Comparison of ENCODE assay signal across 16 cellular contexts in the genomic region with DNA sequence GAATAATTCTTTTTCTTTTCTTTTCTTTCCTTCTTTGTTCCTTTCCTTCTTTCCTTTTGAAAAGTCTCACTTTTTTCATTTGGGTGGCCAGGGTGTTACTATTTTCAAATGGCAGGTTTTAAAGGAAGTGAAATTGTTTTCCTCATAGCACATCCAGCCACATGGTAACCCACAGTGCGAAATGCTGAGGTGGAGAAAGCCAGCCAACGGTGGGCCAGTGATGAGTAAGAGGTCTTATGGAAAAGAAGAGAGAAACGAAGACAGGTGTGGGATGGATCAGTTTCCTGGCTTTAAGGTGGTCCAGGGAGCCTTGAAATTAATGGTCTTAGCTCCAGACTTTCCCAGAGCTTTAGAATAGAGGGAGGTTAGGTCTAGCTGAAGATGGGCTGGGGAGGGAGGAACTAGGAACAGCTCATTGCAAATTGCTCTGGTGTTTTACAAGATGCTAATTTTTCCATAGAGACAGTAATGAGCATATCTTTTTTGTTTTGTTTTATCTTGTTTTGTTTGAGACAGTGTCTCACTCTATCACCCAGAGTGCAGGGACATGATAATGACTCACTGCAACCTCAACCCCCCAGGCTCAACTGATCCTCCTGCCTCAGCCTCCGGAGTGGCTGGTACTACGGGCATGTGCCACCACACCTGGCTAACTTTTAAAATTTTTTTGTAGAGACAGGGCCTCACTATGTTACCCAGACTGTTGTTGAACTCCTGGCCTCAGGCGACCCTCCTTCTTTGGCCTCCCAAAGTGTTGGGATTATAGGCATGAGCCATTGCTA. TPM values are rescaled to one million over a fixed set of nuclear protein-coding genes. Genes with fewer than 3 reads are reported as not detected.
DNase-seq lines count a peak whose midpoint lies in the region; ATAC-seq and TF ChIP-seq lines count a peak whose summit lies in the region.
"Had no signal": no experiment of that assay in that cellular context is flagged by ENCODE, and none has a peak within 500 bp of the region (broad histone marks: within the 10 kb centered on the region; RNA-seq: fewer than 3 reads in every experiment).

No MANE protein-coding gene starts in this region.

- ATAC-seq in mucosa of descending colon, result peak; percentile 28
- no peak for ATAC-seq in HG03571 (IDR thresholded peaks at IDR 0.05; ENCODE audit: unreplicated experiment)
- no peak for ATAC-seq in GM19395 (IDR thresholded peaks at IDR 0.05; ENCODE audit: unreplicated experiment)
- ATAC-seq: Right ventricle myocardium inferior had no signal

- no peaks in the 10 kb centered on the region for H3K4me1 ChIP-seq in mucosa of descending colon (ENCODE audit: low read depth)
- H3K4me1 ChIP-seq: breast epithelium, tibial artery had no signal

- H3K36me3 ChIP-seq in mucosa of descending colon (ENCODE audit: low read depth), result no peaks in the 10 kb centered on the region
- H3K36me3 ChIP-seq: breast epithelium, tibial artery had no signal

- intact Hi-C loops in mucosa of descending colon (cut with DNase I, micrococcal nuclease), result no loop called here

- H3K9me3 ChIP-seq in mucosa of descending colon, result no peaks in the 10 kb centered on the region
- H3K9me3 ChIP-seq: breast epithelium, tibial artery had no signal

- no peak overlapping the region for H3K4me3 ChIP-seq in mucosa of descending colon
- H3K4me3 ChIP-seq: breast epithelium, tibial artery had no signal

- no peak for TF ChIP-seq CTCF in mucosa of descending colon (IDR thresholded peaks at IDR 0.05)

- DNase-seq in stimulated activated CD4-positive, alpha-beta T cell treated with anti-CD3 and anti-CD28 coated beads, Interleukin-12 subunit alpha, Interleukin-12 subunit beta, amount 100 ng/mL, for 4 hours, result peak; percentile 46
- DNase-seq in stimulated activated CD4-positive, alpha-beta T cell treated with anti-CD3 and anti-CD28 coated beads, Interleukin-2, amount 100 ng/mL, for 48 hours, result no peak
- peak; percentile 66 for DNase-seq in activated CD8-positive, alpha-beta memory T cell treated with anti-CD3 and anti-CD28 coated beads, Interleukin-2, amount 50 U/mL, for 4 hours
- DNase-seq in mucosa of descending colon (no peak), NCI-H1417 (lab: John Stamatoyannopoulos, UW) (no peak), HuH-7.5 (ENCODE audit: low spot score) (no peak)
- DNase-seq: activated CD4-positive, CD25-positive, alpha-beta regulatory T cell treated with anti-CD3 and anti-CD28 coated beads, Interleukin-2, amount 50 U/mL, for 72 hours; hippocampal formation; NCI-H1092; tibial artery had no signal

RNA-seq across cellular contexts. Expression of a gene that starts 17.8 kb away (rescaled TPM):
- total RNA-seq in mucosa of descending colon, result 1 to 10 TPM; 2.6 to 5.7 (median 2.7) TPM

RNA-seq across cellular contexts. Expression of a gene that starts 32.4 kb away (rescaled TPM):
- total RNA-seq in mucosa of descending colon, result not detected
- total RNA-seq: breast epithelium, NCI-H460, posterior vena cava, Right ventricle myocardium inferior had no signal

RNA-seq across cellular contexts. Expression of a gene that starts 55.8 kb away (rescaled TPM):
- 10 to 100 TPM; 11.8 to 14.4 (median 12.0) TPM for total RNA-seq in mucosa of descending colon

Comparison
In these comparisons a context has a peak if more than half of its experiments do, and no peak if none do; other contexts are left out.
1. DNase-seq: peak in stimulated activated CD4-positive, alpha-beta T cell treated with anti-CD3 and anti-CD28 coated beads, Interleukin-12 subunit alpha, Interleukin-12 subunit beta, amount 100 ng/mL, for 4 hours (single experiment) and activated CD8-positive, alpha-beta memory T cell treated with anti-CD3 and anti-CD28 coated beads, Interleukin-2, amount 50 U/mL, for 4 hours (single experiment); none in stimulated activated CD4-positive, alpha-beta T cell treated with anti-CD3 and anti-CD28 coated beads, Interleukin-2, amount 100 ng/mL, for 48 hours (0 of 2), mucosa of descending colon (0 of 3), NCI-H1417 (0 of 3) and HuH-7.5 (single experiment).